ENCODE assay signal across 21 cellular contexts in genomic region chrX:53544936-53545335, GRCh38.
"Had no signal": no experiment of that assay in that cellular context is flagged by ENCODE, and none has a peak within 500 bp of the region (broad histone marks: within the 10 kb centered on the region; RNA-seq: fewer than 3 reads in every experiment).

No MANE protein-coding gene starts in this region.

- H3K4me3 Mint-ChIP-seq: activated naive CD8-positive, alpha-beta T cell; activated T-helper 17 cell treated with anti-CD3 and anti-CD28 coated beads, Interleukin-2, amount 50 U/mL, for 72 hours; natural killer cell; type B pancreatic cell; WTC11 had no signal

- H3K27ac Mint-ChIP-seq: activated T-helper 17 cell treated with anti-CD3 and anti-CD28 coated beads, Interleukin-2, amount 50 U/mL, for 72 hours; natural killer cell; progenitor cell of endocrine pancreas; type B pancreatic cell; WTC11 had no signal

- H3K4me1 Mint-ChIP-seq: activated T-helper 17 cell treated with anti-CD3 and anti-CD28 coated beads, Interleukin-2, amount 50 U/mL, for 72 hours; WTC11 had no signal

- ATAC-seq: activated T-helper 17 cell treated with anti-CD3 and anti-CD28 coated beads, Interleukin-2, amount 50 U/mL, for 72 hours; heart left ventricle; left ventricle myocardium superior; natural killer cell; WTC11 had no signal

- DNase-seq: activated CD4-positive, alpha-beta T cell treated with anti-CD3 and anti-CD28 coated beads, Interleukin-2, amount 50 U/mL, for 48 hours; activated naive CD4-positive, alpha-beta T cell; amniotic stem cell; cerebellar nuclear complex; esophagus squamous epithelium; heart left ventricle; left ventricle myocardium superior; mammary epithelial cell; midbrain; natural killer cell; retina; sigmoid colon; stimulated activated CD4-positive, alpha-beta T cell treated with anti-CD3 and anti-CD28 coated beads, Interleukin-15, amount 100 ng/mL, for 24 hours; stimulated activated CD4-positive, alpha-beta T cell treated with anti-CD3 and anti-CD28 coated beads, Interleukin-2, amount 100 ng/mL, for 48 hours; stimulated activated naive CD4-positive, alpha-beta T cell treated with Interleukin-2 at 50 U/mL for 16 hours; T-helper 9 cell had no signal

- H3K9me3 Mint-ChIP-seq: activated T-helper 17 cell treated with anti-CD3 and anti-CD28 coated beads, Interleukin-2, amount 50 U/mL, for 72 hours; natural killer cell; type B pancreatic cell; WTC11 had no signal

- H3K27me3 Mint-ChIP-seq: activated naive CD8-positive, alpha-beta T cell; activated T-helper 17 cell treated with anti-CD3 and anti-CD28 coated beads, Interleukin-2, amount 50 U/mL, for 72 hours; progenitor cell of endocrine pancreas; type B pancreatic cell had no signal
